ENCODE assay signal across 37 cellular contexts in the genomic region with DNA sequence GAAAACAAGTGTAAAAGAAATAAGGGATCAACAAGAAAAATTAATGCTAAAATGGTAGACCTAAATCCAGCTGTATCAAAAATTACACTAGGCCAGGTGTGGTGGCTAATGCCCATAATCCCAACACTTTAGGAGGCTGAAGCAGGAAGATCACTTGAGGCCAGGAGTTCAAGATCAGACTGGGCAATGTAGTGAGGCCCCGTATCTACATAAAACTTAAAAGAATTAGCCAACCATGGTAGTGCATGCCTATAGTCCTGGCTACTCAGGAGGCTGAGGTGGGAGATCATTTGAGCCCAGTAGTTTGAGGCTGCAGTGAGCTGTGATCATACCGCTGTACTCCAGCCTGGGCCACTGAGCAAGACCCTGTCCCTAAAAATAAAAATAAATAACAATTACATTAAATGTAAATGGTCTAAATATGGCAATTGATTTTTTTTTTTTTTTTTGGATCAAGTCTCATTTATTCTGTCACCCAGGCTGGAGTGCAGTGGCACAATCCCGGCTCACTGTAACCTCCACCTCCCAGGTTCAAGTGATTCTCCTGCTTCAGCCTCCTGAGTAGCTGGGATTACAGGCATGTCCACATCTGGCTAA. TPM values are rescaled to one million over a fixed set of nuclear protein-coding genes. Genes with fewer than 3 reads are reported as not detected.
"Had no signal": no experiment of that assay in that cellular context is flagged by ENCODE, and none has a peak within 500 bp of the region (broad histone marks: within the 10 kb centered on the region; RNA-seq: fewer than 3 reads in every experiment).

No MANE protein-coding gene starts in this region.

- H3K27me3 ChIP-seq: adrenal gland, body of pancreas, cardiac muscle cell had no signal

- DNase-seq: activated CD4-positive, alpha-beta memory T cell treated with anti-CD3 and anti-CD28 coated beads, Interleukin-2, amount 10 ng/mL, durations not matched to agents 7 days and 5 days; activated CD4-positive, alpha-beta T cell treated with anti-CD3 and anti-CD28 coated beads for 1 hour; activated CD4-positive, alpha-beta T cell treated with anti-CD3 and anti-CD28 coated beads for 36 hours; activated CD4-positive, alpha-beta T cell treated with anti-CD3 and anti-CD28 coated beads for 48 hours; activated CD4-positive, alpha-beta T cell treated with anti-CD3 and anti-CD28 coated beads, Interleukin-2, amount 10 ng/mL, durations not matched to agents 7 days and 5 days; activated CD4-positive, alpha-beta T cell treated with anti-CD3 and anti-CD28 coated beads, Interleukin-2, amount 50 U/mL, for 48 hours; activated CD4-positive, CD25-positive, alpha-beta regulatory T cell; activated CD8-positive, alpha-beta memory T cell treated with anti-CD3 and anti-CD28 coated beads for 24 hours; activated CD8-positive, alpha-beta memory T cell treated with anti-CD3 and anti-CD28 coated beads, Interleukin-2, amount 10 ng/mL, durations not matched to agents 7 days and 5 days; activated CD8-positive, alpha-beta memory T cell treated with anti-CD3 and anti-CD28 coated beads, Interleukin-2, amount 50 U/mL, for 48 hours; activated CD8-positive, alpha-beta T cell treated with anti-CD3 and anti-CD28 coated beads, Interleukin-2, amount 10 ng/mL, durations not matched to agents 7 days and 5 days; activated effector memory CD4-positive, alpha-beta T cell treated with anti-CD3 and anti-CD28 coated beads, Interleukin-2, amount 50 U/mL, for 16 hours; activated gamma-delta T cell treated with Interleukin-2 at 50 U/mL for 16 hours; activated naive CD4-positive, alpha-beta T cell; activated naive CD4-positive, alpha-beta T cell treated with anti-CD3 and anti-CD28 coated beads for 36 hours; activated naive CD4-positive, alpha-beta T cell treated with anti-CD3 and anti-CD28 coated beads, Interleukin-2, amount 50 U/mL, for 16 hours; activated naive CD8-positive, alpha-beta T cell treated with anti-CD3 and anti-CD28 coated beads for 36 hours; activated T-cell treated with anti-CD3 and anti-CD28 coated beads, Interleukin-2, amount 50 U/mL, for 1 hour; activated T-cell treated with anti-CD3 and anti-CD28 coated beads, Interleukin-2, amount 50 U/mL, for 4 hours; activated T-cell treated with anti-CD3 and anti-CD28 coated beads, Interleukin-2, amount 50 U/mL, for 72 hours; adrenal gland; amniotic stem cell; aorta; body of pancreas; central memory CD4-positive, alpha-beta T cell; T-helper 1 cell; T-helper 2 cell; T-helper 9 cell had no signal

- ATAC-seq: activated CD4-positive, alpha-beta T cell treated with anti-CD3 and anti-CD28 coated beads for 36 hours; activated CD4-positive, CD25-positive, alpha-beta regulatory T cell treated with anti-CD3 and anti-CD28 coated beads, Interleukin-2, amount 50 U/mL, for 24 hours; activated CD8-positive, alpha-beta memory T cell treated with anti-CD3 and anti-CD28 coated beads, Interleukin-2, amount 10 ng/mL, durations not matched to agents 7 days and 5 days; activated CD8-positive, alpha-beta T cell treated with anti-CD3 and anti-CD28 coated beads, Interleukin-2, amount 10 ng/mL, durations not matched to agents 7 days and 5 days; activated naive CD4-positive, alpha-beta T cell treated with anti-CD3 and anti-CD28 coated beads, Interleukin-2, amount 50 U/mL, for 72 hours; activated T-cell treated with anti-CD3 and anti-CD28 coated beads, Interleukin-2, amount 50 U/mL, for 4 hours; activated T-cell treated with anti-CD3 and anti-CD28 coated beads, Interleukin-2, amount 50 U/mL, for 72 hours; activated T-helper 17 cell treated with anti-CD3 and anti-CD28 coated beads, Interleukin-2, amount 50 U/mL, for 72 hours; body of pancreas had no signal

- H3K4me3 ChIP-seq: adrenal gland, body of pancreas, cardiac muscle cell had no signal

- H3K9me3 ChIP-seq: body of pancreas had no signal

- H3K27ac ChIP-seq: adrenal gland, body of pancreas, cardiac muscle cell, VCaP had no signal

- FAIRE-seq: astrocyte, bronchial epithelial cell, TTC549 had no signal

- H3K36me3 ChIP-seq: adrenal gland had no signal

RNA-seq across cellular contexts. Expression of a gene that starts 4.2 kb away (rescaled TPM):
- total RNA-seq: activated CD8-positive, alpha-beta T cell treated with anti-CD3 and anti-CD28 coated beads, Interleukin-2, amount 10 ng/mL, durations not matched to agents 7 days and 5 days; activated T-helper 1 cell treated with anti-CD3 and anti-CD28 coated beads, Interleukin-12 subunit alpha, Interleukin-12 subunit beta, Interleukin-2, Interleukin-4 antibody, amounts not matched to agents 30 ng/mL and 10 ng/mL and 1 ng/mL, durations not matched to agents 14 hours and 24 hours and 36 hours had no signal
